ENCODE assay signal across 8 cellular contexts in genomic region chr11:59753650-59754493, GRCh38. TPM values are rescaled to one million over a fixed set of nuclear protein-coding genes. Genes with fewer than 3 reads are reported as not detected.
DNase-seq lines count a peak whose midpoint lies in the region; ATAC-seq and TF ChIP-seq lines count a peak whose summit lies in the region.

No MANE protein-coding gene starts in this region.

- TF ChIP-seq CTCF in RWPE1 (conservative IDR thresholded peaks at IDR 0.05; ENCODE audit: low read depth) = peak; percentile 87
- TF ChIP-seq CTCF in fibroblast of villous mesenchyme (IDR thresholded peaks at IDR 0.05; ENCODE audit: insufficient read depth, low read depth, low read length) = peak; percentile 90
- TF ChIP-seq CTCF in neural progenitor cell (IDR thresholded peaks at IDR 0.05) = peak; percentile 93

- CTCF ChIA-PET in RWPE1 (lab: Yijun Ruan, JAX) = interaction anchor here (0.6 to 3.0 kb wide), 11 partner anchors 10 to 164 kb away, joined by 3 to 33 read pairs (median 4); partner anchors contain the start of gene MRPL16

- H3K4me1 ChIP-seq in neural progenitor cell = no peaks in the 10 kb centered on the region
- H3K4me1 ChIP-seq in stomach smooth muscle (ENCODE audit: control insufficient read depth, insufficient read depth, low read length) = peaks cover 20% of the 10 kb centered on the region

- H3F3A ChIP-seq in neural progenitor cell (ENCODE audit: low read depth) = peaks cover 22% of the 10 kb centered on the region

- peak overlapping the region; percentile 95 for H2AFZ ChIP-seq in neural progenitor cell (replicated peaks)

- H3K27ac ChIP-seq in RWPE1 (peak overlapping the region; percentile 84), neural progenitor cell (no peak overlapping the region), stomach smooth muscle (ENCODE audit: low read length) (no peak overlapping the region)

- peaks cover 11% of the 10 kb centered on the region for H4K20me1 ChIP-seq in neural progenitor cell (ENCODE audit: low read depth)

- ATAC-seq in GM21619 (IDR thresholded peaks at IDR 0.05; ENCODE audit: unreplicated experiment) = peak; percentile 82

- DNase-seq in DMS79 (lab: John Stamatoyannopoulos, UW) (peak; percentile 51), RWPE1 (ENCODE audit: low spot score) (peak; percentile 78), fibroblast of villous mesenchyme (ENCODE audit: low read depth) (peak; percentile 75), neural progenitor cell (ENCODE audit: low spot score) (peak; percentile 86)
- DNase-seq in Jurkat, Clone E6-1 (ENCODE audit: low read depth, low spot score) = peak; percentile 60
- peak; percentile 68 for DNase-seq in activated effector memory CD4-positive, alpha-beta T cell treated with Interleukin-2 at 50 U/mL for 16 hours

- H3K9me3 Mint-ChIP-seq in neural progenitor cell = no peaks in the 10 kb centered on the region

- H3K79me2 ChIP-seq in neural progenitor cell (ENCODE audit: low read depth) = peaks cover 32% of the 10 kb centered on the region

- peak overlapping the region; percentile 88 for H3K4me2 ChIP-seq in neural progenitor cell

- H3K27me3 ChIP-seq in neural progenitor cell = no peaks in the 10 kb centered on the region
- no peaks in the 10 kb centered on the region for H3K27me3 ChIP-seq in stomach smooth muscle (ENCODE audit: control insufficient read depth in 1 of 2, insufficient read depth in 2 of 2, low read length in 2 of 2)

- peak overlapping the region; percentile 94 for H3K4me3 Mint-ChIP-seq in neural progenitor cell

- no peaks in the 10 kb centered on the region for H3K36me3 Mint-ChIP-seq in neural progenitor cell

- H3K27me3 Mint-ChIP-seq in neural progenitor cell (ENCODE audit: insufficient read depth, low read depth) = peaks cover 17% of the 10 kb centered on the region

- POLR2A ChIA-PET in RWPE1 (lab: Yijun Ruan, JAX; ENCODE audit: low non-redundant PET) = no interaction called here

- H3K9ac ChIP-seq in neural progenitor cell (no peak overlapping the region), stomach smooth muscle (ENCODE audit: low read length in 2 of 2) (peak overlapping the region; percentile 64 to 77)

- H3K4me1 Mint-ChIP-seq in neural progenitor cell = peaks cover 14% of the 10 kb centered on the region

- peak overlapping the region; percentile 78 for H3K4me3 ChIP-seq in Jurkat, Clone E6-1 (ENCODE audit: low read length)
- H3K4me3 ChIP-seq in fibroblast of villous mesenchyme (ENCODE audit: low read depth, low read length) = peak overlapping the region; percentile 88
- H3K4me3 ChIP-seq in neural progenitor cell = peak overlapping the region; percentile 84
- peak overlapping the region; percentile 89 to 96 for H3K4me3 ChIP-seq in stomach smooth muscle (ENCODE audit: low read length in 2 of 2)

- no peak overlapping the region for H3K27ac Mint-ChIP-seq in neural progenitor cell

- H3K36me3 ChIP-seq in neural progenitor cell (no peaks in the 10 kb centered on the region), stomach smooth muscle (ENCODE audit: control insufficient read depth in 2 of 2, insufficient read depth in 2 of 2, low read length in 2 of 2) (no peaks in the 10 kb centered on the region)

- H3K9me3 ChIP-seq in neural progenitor cell (ENCODE audit: low read depth) (no peaks in the 10 kb centered on the region), stomach smooth muscle (ENCODE audit: control insufficient read depth in 2 of 2, low read length in 2 of 2) (no peaks in the 10 kb centered on the region)

RNA-seq across cellular contexts. Expression of gene STX3, which starts 1.3 kb away (rescaled TPM):
- polyA plus RNA-seq in Jurkat, Clone E6-1 (2012; ENCODE audit: insufficient read depth, insufficient read length) = 17.7 TPM
- total RNA-seq in fibroblast of villous mesenchyme (33.7 and 38.7 TPM in 2 replicates), neural progenitor cell (ENCODE audit: low replicate concordance) (34.8 and 52.4 TPM in 2 replicates)

RNA-seq across cellular contexts. Expression of gene OR10V1, which starts 40.2 kb away (rescaled TPM):
- not detected for polyA plus RNA-seq in Jurkat, Clone E6-1 (2012; ENCODE audit: insufficient read depth, insufficient read length)
- not detected in 2 replicates for total RNA-seq in fibroblast of villous mesenchyme
- not detected in 2 replicates for total RNA-seq in neural progenitor cell (ENCODE audit: low replicate concordance)

RNA-seq across cellular contexts. Expression of gene MRPL16, which starts 56.7 kb away (rescaled TPM):
- polyA plus RNA-seq in Jurkat, Clone E6-1 (2012; ENCODE audit: insufficient read depth, insufficient read length) = 209 TPM
- total RNA-seq in fibroblast of villous mesenchyme = 37.4 and 44.5 TPM in 2 replicates
- total RNA-seq in neural progenitor cell (ENCODE audit: low replicate concordance) = 42.3 and 49.8 TPM in 2 replicates
